8 cellular contexts compared by ENCODE assay signal in the genomic region with DNA sequence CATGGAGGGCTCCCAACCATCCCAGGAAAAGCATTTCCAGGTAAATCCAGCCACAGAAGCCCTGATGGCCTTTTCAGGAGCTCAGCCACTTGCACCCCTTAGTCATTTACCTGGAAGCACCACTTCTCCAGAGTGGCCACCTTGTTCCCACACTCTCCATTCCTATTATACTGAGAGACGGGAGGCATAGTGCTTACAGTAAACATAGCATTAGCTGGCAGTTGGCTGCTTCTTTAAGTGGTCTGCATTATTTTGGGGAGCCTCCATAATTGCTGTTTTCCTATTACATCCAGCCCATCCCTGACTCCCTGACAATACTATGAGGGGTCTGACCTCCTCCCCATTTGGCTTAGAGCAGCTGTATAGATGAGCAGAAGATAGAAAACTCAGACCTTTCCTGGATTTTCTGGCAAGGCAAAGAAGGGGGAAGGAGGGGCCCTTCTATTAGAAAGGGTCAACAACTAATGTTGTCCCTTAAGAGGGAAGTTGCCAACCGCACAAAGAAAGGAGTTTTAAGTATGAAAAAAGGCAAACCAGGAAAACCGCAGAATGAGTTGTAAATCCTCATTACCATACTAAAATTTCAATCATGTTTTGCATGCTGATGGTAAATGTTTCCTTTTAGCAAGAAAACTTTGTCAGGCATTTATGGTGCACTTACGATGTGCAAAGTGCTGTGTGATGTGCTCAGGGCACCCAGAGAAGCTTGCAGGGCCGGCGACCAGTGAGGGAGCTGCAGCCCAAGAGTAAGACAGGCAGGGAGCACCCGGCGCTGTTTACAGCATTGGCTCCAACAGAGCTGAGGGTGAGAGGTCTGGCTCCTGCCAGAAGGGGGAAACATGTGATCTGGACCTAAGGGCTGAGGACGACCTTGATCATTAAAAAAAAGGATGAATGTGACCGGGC.
DNase-seq lines count a peak whose midpoint lies in the region; ATAC-seq, FAIRE-seq and TF ChIP-seq lines count a peak whose summit lies in the region.

No MANE protein-coding gene starts in this region.

- intact Hi-C loops in posterior cingulate gyrus (cut with DNase I), result loop anchor here (5.0 kb wide), 1 partner anchor 118 kb away; no protein-coding TSS in a partner anchor
- intact Hi-C loops in CD8-positive, alpha-beta T cell (cut with DNase I, micrococcal nuclease), result no loop called here

- no peak overlapping the region for H3K27ac Mint-ChIP-seq in glutamatergic neuron (ENCODE audit: unreplicated experiment)
- H3K27ac Mint-ChIP-seq in CD8-positive, alpha-beta T cell, result no peak overlapping the region

- no peak for TF ChIP-seq CTCF in glutamatergic neuron (IDR thresholded peaks at IDR 0.05; ENCODE audit: partially characterized antibody, unreplicated experiment)
- no peak for TF ChIP-seq CTCF in CD8-positive, alpha-beta T cell (IDR thresholded peaks at IDR 0.05)

- POLR2A ChIA-PET in CD8-positive, alpha-beta T cell (lab: Charles Lee), result no interaction called here

- H3K4me3 Mint-ChIP-seq in glutamatergic neuron (ENCODE audit: unreplicated experiment), result no peak overlapping the region
- H3K4me3 Mint-ChIP-seq in CD8-positive, alpha-beta T cell, result no peak overlapping the region

- peaks cover 6% of the 10 kb centered on the region for H3K9me3 Mint-ChIP-seq in glutamatergic neuron (ENCODE audit: unreplicated experiment)
- peaks cover 9% of the 10 kb centered on the region for H3K9me3 Mint-ChIP-seq in CD8-positive, alpha-beta T cell

- no peaks in the 10 kb centered on the region for H3K27me3 ChIP-seq in CD8-positive, alpha-beta T cell (ENCODE audit: insufficient read depth, low read length)

- H3K4me1 ChIP-seq in CD8-positive, alpha-beta T cell (ENCODE audit: insufficient read depth, low read length), result no peaks in the 10 kb centered on the region

- no peaks in the 10 kb centered on the region for H3K36me3 ChIP-seq in CD8-positive, alpha-beta T cell (ENCODE audit: insufficient read depth, low read length)

- no peaks in the 10 kb centered on the region for H3K4me1 Mint-ChIP-seq in glutamatergic neuron (ENCODE audit: low read depth, unreplicated experiment)
- H3K4me1 Mint-ChIP-seq in CD8-positive, alpha-beta T cell (ENCODE audit: low read depth), result no peaks in the 10 kb centered on the region

- no peaks in the 10 kb centered on the region for H3K27me3 Mint-ChIP-seq in glutamatergic neuron (ENCODE audit: unreplicated experiment)
- H3K27me3 Mint-ChIP-seq in CD8-positive, alpha-beta T cell (ENCODE audit: low read depth), result no peaks in the 10 kb centered on the region

- DNase-seq in OCI-M1 (lab: John Stamatoyannopoulos, UW) (peak; percentile 38), glutamatergic neuron (peak; percentile 40), posterior cingulate gyrus (peak in 9 of 10 donors; percentile 37 to 95 (median 55)), HTR-8/SVneo (ENCODE audit: insufficient read length, low spot score) (no peak), NCI-H226 (no peak), SKM-1 treated with dmso at 0.1 percent for 144 hours (lab: John Stamatoyannopoulos, UW; ENCODE audit: unreplicated experiment) (no peak)
- no peak for DNase-seq in CD8-positive, alpha-beta T cell

- FAIRE-seq in HTR-8/SVneo (lab: Jason Lieb, UNC), result no peak

- no peaks in the 10 kb centered on the region for H3K36me3 Mint-ChIP-seq in glutamatergic neuron (ENCODE audit: unreplicated experiment)
- H3K36me3 Mint-ChIP-seq in CD8-positive, alpha-beta T cell, result peaks cover 18% of the 10 kb centered on the region

- H3K27ac ChIP-seq in CD8-positive, alpha-beta T cell (ENCODE audit: low read depth, low read length), result no peak overlapping the region

- no peaks in the 10 kb centered on the region for H3K9me3 ChIP-seq in CD8-positive, alpha-beta T cell (ENCODE audit: low read length)

- ATAC-seq in GM19397 (IDR thresholded peaks at IDR 0.05; ENCODE audit: unreplicated experiment), result peak; percentile 63
- ATAC-seq in CD8-positive, alpha-beta T cell, result no peak

- H3K4me3 ChIP-seq in CD8-positive, alpha-beta T cell (ENCODE audit: low read depth, low read length), result no peak overlapping the region

- CTCF ChIA-PET in CD8-positive, alpha-beta T cell (lab: Charles Lee), result no interaction called here

Comparison
In these comparisons a context has a peak if more than half of its experiments do, and no peak if none do; other contexts are left out.
1. DNase-seq: peak in OCI-M1 (single experiment), glutamatergic neuron (single experiment) and posterior cingulate gyrus (9 of 10); none in HTR-8/SVneo (single experiment), NCI-H226 (single experiment), CD8-positive, alpha-beta T cell (0 of 7) and SKM-1 treated with dmso at 0.1 percent for 144 hours (single experiment).